12 cellular contexts compared by ENCODE assay signal in genomic region chr16:73572135-73572534, GRCh38.
DNase-seq lines count a peak whose midpoint lies in the region; ATAC-seq and TF ChIP-seq lines count a peak whose summit lies in the region.
"Had no signal": no experiment of that assay in that cellular context is flagged by ENCODE, and none has a peak within 500 bp of the region (broad histone marks: within the 10 kb centered on the region; RNA-seq: fewer than 3 reads in every experiment).

No MANE protein-coding gene starts in this region.

- POLR2A ChIA-PET in A673 (lab: Charles Lee; ENCODE audit: low non-redundant PET): no interaction called here

- H3K27ac ChIP-seq in A673 (ENCODE audit: low read depth, low read length, poor library complexity, severe bottlenecking) (no peak overlapping the region), foreskin keratinocyte (no peak overlapping the region)
- H3K27ac ChIP-seq: parathyroid adenoma had no signal

- H3K4me1 ChIP-seq in A673 (ENCODE audit: insufficient read depth, low read length, poor library complexity, severe bottlenecking) (no peaks in the 10 kb centered on the region), foreskin keratinocyte (no peaks in the 10 kb centered on the region)
- H3K4me1 ChIP-seq: parathyroid adenoma had no signal

- peaks cover 23% of the 10 kb centered on the region for H3K27me3 Mint-ChIP-seq in chondrocyte (ENCODE audit: low read depth)
- H3K27me3 Mint-ChIP-seq in type B pancreatic cell: peaks cover 26% of the 10 kb centered on the region

- BruUV-seq in A673 (replicated peaks; lab: Mats Ljungman, UMichigan): no TSS peak

- H3K27me3 ChIP-seq in A673 (replicated peaks; ENCODE audit: insufficient read depth, low read depth, low read length, poor library complexity) (peaks cover 96% of the 10 kb centered on the region), foreskin keratinocyte (no peaks in the 10 kb centered on the region)

- no peak for TF ChIP-seq CTCF in A673 (conservative IDR thresholded peaks at IDR 0.05; ENCODE audit: low read depth, low read length)
- no peak for TF ChIP-seq CTCF in chondrocyte (IDR thresholded peaks at IDR 0.05)
- no peak for TF ChIP-seq CTCF in foreskin keratinocyte (conservative IDR thresholded peaks at IDR 0.05)
- TF ChIP-seq CTCF in type B pancreatic cell (conservative IDR thresholded peaks at IDR 0.05): no peak

- no peak overlapping the region for H3K4me3 ChIP-seq in A673 (ENCODE audit: low read depth, low read length, poor library complexity, severe bottlenecking)

- peaks cover 5% of the 10 kb centered on the region for H3K36me3 Mint-ChIP-seq in chondrocyte (ENCODE audit: low read depth)
- H3K36me3 Mint-ChIP-seq in type B pancreatic cell: no peaks in the 10 kb centered on the region

- peak overlapping the region; percentile 38 for H3K4me3 Mint-ChIP-seq in chondrocyte (ENCODE audit: unreplicated experiment)
- H3K4me3 Mint-ChIP-seq in type B pancreatic cell: no peak overlapping the region
- H3K4me3 Mint-ChIP-seq: B cell had no signal

- H3K9me3 Mint-ChIP-seq in chondrocyte (ENCODE audit: low read depth) (no peaks in the 10 kb centered on the region), type B pancreatic cell (no peaks in the 10 kb centered on the region)

- no peaks in the 10 kb centered on the region for H3K36me3 ChIP-seq in A673 (ENCODE audit: insufficient read depth, low read length, poor library complexity, severe bottlenecking)

- H3K4me1 Mint-ChIP-seq in chondrocyte (ENCODE audit: low read depth): peaks cover 11% of the 10 kb centered on the region
- H3K4me1 Mint-ChIP-seq in type B pancreatic cell (ENCODE audit: unreplicated experiment): peaks cover 8% of the 10 kb centered on the region
- H3K4me1 Mint-ChIP-seq: B cell had no signal

- no peak for ATAC-seq in foreskin keratinocyte

- CTCF ChIA-PET in A673 (lab: Charles Lee): no interaction called here

- no peaks in the 10 kb centered on the region for H3K9me3 ChIP-seq in A673 (ENCODE audit: low read depth, low read length, poor library complexity, severe bottlenecking)

- intact Hi-C loops in A673 (cut with micrococcal nuclease; ENCODE audit: unreplicated experiment): no loop called here

- H3K27ac Mint-ChIP-seq in chondrocyte (ENCODE audit: unreplicated experiment) (peak overlapping the region; percentile 59), type B pancreatic cell (no peak overlapping the region)
- H3K27ac Mint-ChIP-seq: B cell had no signal

- DNase-seq in A673 (ENCODE audit: low spot score): peak; percentile 39
- peak; percentile 21 for DNase-seq in HT-29 (ENCODE audit: low spot score)
- DNase-seq in chondrocyte (ENCODE audit: low spot score): no peak
- peak; percentile 13 for DNase-seq in medulla oblongata (ENCODE audit: extremely low spot score)
- DNase-seq in foreskin keratinocyte: no peak
- no peak for DNase-seq in COR-L47 (lab: John Stamatoyannopoulos, UW)
- no peak for DNase-seq in DMS153 treated with DMSO at 0.1 percent for 48 hours (lab: John Stamatoyannopoulos, UW; ENCODE audit: unreplicated experiment)
- DNase-seq in type B pancreatic cell (ENCODE audit: extremely low spot score, unreplicated experiment): no peak
- DNase-seq: activated CD8-positive, alpha-beta memory T cell treated with anti-CD3 and anti-CD28 coated beads, Interleukin-2, amount 50 U/mL, for 4 hours; NCI-H1092 had no signal

Comparison
In these comparisons a context has a peak if more than half of its experiments do, and no peak if none do; other contexts are left out.
1. DNase-seq: peak in A673 (single experiment), HT-29 (single experiment) and medulla oblongata (single experiment); none in chondrocyte (single experiment), foreskin keratinocyte (0 of 2), COR-L47 (single experiment), DMS153 treated with DMSO at 0.1 percent for 48 hours (single experiment) and type B pancreatic cell (single experiment).